In the genomic region with DNA sequence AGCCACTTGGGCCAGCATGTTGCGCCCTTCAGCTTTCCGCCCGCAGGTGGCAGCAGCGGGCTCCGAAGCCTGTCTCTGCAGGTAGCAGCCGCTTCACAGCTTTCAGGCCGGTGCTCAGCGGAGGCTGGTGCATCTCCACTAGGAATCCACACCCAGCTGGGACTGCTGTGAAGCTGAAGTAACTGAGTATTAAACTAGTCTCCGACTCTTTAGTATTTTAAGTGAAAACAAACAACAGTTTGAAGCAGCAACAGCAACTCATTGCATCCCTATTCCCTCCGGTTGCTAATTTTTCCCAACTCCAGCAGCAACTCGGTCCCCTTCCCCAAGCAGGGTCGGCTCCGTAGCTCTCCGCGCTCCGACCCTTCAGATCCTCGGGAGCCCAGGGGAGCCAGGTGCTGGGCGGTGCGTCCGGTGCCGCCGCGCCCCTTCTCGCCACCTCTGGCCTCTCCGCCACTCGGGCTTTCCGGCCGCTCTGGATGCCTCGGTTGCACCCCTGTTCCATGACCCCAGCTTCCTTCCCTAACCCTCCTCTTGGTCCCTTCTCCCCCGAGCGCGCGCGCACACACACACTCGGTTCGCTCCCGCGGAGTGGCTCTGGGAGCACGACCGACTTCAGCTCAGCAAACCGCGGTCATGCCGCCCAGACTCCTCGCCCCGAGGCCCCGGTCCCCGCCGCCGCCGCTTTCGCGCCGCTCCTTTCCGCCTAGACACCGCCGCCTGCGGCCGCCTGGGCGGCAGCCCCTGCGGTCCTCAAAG, we compare ENCODE assay signal across 8 cellular contexts.
DNase-seq lines count a peak whose midpoint lies in the region; ATAC-seq and TF ChIP-seq lines count a peak whose summit lies in the region.

No MANE protein-coding gene starts in this region.

- peak overlapping the region; percentile 58 for H3K27ac ChIP-seq in cingulate gyrus (ENCODE audit: low read depth, low read length)

- DNase-seq in AG09309 (ENCODE audit: low read depth) (peak; percentile 18), NCI-H2171 treated with DMSO at 0.1 percent for 48 hours (lab: John Stamatoyannopoulos, UW) (peak; percentile 84), kidney tubule cell (ENCODE audit: low spot score) (peak; percentile 85)
- peak; percentile 7 to 41 for DNase-seq in stimulated activated CD4-positive, alpha-beta T cell treated with anti-CD3 and anti-CD28 coated beads, Interleukin-15, amount 100 ng/mL, for 1 hour (ENCODE audit: low read depth in 1 of 2, low spot score in 1 of 2)

- H3K4me3 ChIP-seq in AG09309 (ENCODE audit: control insufficient read depth, low read depth, low read length) = peak overlapping the region; percentile 27

- peak; percentile 96 for TF ChIP-seq CTCF in AG09309 (IDR thresholded peaks at IDR 0.05; ENCODE audit: control insufficient read depth, insufficient read depth, low read depth, low read length, missing control alignments)

- ATAC-seq in GM18873 (IDR thresholded peaks at IDR 0.05; ENCODE audit: low FRiP score, unreplicated experiment) (peak; percentile 96), HG03139 (IDR thresholded peaks at IDR 0.05; ENCODE audit: unreplicated experiment) (peak; percentile 95)
- peak; percentile 71 to 83 for ATAC-seq in activated CD4-positive, CD25-positive, alpha-beta regulatory T cell treated with anti-CD3 and anti-CD28 coated beads, Interleukin-2, amount 50 U/mL, for 24 hours

Comparison
In these comparisons a context has a peak if more than half of its experiments do, and no peak if none do; other contexts are left out.
1. Peak in every context shown above with its lines: DNase-seq, ATAC-seq, H3K4me3 ChIP-seq and H3K27ac ChIP-seq.
2. DNase-seq: peak in every context shown above with its lines; median percentile 85 in kidney tubule cell; 84 in NCI-H2171 treated with DMSO at 0.1 percent for 48 hours; 24 in stimulated activated CD4-positive, alpha-beta T cell treated with anti-CD3 and anti-CD28 coated beads, Interleukin-15, amount 100 ng/mL, for 1 hour; 18 in AG09309.